Comparison of ENCODE assay signal across 1 cellular context in the genomic region with DNA sequence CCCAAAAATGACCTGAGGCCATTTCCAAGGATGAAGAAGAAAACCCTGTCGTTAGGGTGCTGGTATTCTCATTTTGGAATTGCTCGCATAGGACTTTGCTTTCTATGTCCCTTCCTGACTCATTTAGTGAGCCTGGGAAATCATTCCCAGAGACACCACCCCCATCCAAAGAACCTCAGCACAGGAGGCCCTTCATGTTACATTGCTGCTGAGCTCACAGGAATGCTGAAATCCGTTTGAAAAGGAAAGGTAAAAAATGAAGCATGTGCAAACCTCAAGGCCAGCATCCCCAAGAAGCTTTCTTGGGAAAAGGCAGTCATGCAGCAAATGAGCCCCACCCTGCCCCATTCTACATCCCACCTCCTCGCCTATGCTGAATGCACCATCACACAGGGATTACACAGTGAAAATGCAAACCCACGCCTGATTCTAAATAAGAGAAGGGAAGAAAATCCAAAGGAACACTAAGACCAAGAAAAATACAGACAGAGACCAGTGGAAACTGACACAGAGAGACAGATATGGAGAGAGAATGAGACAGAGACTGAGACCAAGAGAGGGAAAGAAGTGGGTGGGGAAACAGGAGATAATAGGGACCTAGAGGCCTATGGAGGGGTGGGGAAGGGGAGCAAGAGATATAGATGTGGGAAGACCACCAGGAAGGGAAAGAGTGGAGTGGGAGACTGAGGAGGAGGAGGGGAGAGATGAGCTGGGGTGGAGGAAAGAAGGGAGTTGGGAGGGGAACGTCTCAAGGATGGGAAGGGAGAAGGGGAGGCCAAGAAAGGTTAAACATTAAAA.
TF ChIP-seq lines count a peak whose summit lies in the region.

No MANE protein-coding gene starts in this region.

TF ChIP-seq in WTC11, 78 proteins besides CTCF, POLR2A, EP300 and RAD21 (continued from another document):
- TF ChIP-seq, protein P1, sequence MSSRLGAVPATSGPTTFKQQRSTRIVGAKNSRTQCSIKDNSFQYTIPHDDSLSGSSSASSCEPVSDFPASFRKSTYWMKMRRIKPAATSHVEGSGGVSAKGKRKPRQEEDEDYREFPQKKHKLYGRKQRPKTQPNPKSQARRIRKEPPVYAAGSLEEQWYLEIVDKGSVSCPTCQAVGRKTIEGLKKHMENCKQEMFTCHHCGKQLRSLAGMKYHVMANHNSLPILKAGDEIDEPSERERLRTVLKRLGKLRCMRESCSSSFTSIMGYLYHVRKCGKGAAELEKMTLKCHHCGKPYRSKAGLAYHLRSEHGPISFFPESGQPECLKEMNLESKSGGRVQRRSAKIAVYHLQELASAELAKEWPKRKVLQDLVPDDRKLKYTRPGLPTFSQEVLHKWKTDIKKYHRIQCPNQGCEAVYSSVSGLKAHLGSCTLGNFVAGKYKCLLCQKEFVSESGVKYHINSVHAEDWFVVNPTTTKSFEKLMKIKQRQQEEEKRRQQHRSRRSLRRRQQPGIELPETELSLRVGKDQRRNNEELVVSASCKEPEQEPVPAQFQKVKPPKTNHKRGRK (CRISPR knock-in tag; IDR thresholded peaks at IDR 0.05; ENCODE audit: borderline replicate concordance), result no peak
